Comparison of ENCODE assay signal across 17 cellular contexts in the genomic region with DNA sequence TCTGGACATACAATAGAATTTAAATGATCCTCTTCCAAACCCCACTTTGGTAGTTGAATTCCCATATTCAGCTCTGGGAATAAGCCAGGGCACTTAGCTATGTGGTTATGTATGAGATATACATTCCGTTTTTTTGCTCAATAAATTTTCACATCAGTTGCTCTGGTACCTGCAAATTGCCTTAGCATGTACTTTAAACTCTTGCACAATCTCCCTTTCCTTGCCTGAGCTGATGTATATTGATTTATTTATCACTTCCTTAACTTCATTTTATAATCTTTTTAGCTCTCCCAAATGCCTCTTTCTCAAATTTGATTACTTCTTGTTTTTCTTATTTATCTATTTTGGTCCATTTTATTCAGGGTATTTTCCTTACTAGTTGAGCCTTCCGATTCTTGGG.
DNase-seq lines count a peak whose midpoint lies in the region; ATAC-seq and TF ChIP-seq lines count a peak whose summit lies in the region.
"Had no signal": no experiment of that assay in that cellular context is flagged by ENCODE, and none has a peak within 500 bp of the region (broad histone marks: within the 10 kb centered on the region; RNA-seq: fewer than 3 reads in every experiment).

No MANE protein-coding gene starts in this region.

- peaks cover 2% of the 10 kb centered on the region for H3K9me3 Mint-ChIP-seq in glutamatergic neuron (ENCODE audit: unreplicated experiment)
- no peaks in the 10 kb centered on the region for H3K9me3 Mint-ChIP-seq in CD4-positive, alpha-beta T cell

- H3K27me3 ChIP-seq in CD4-positive, alpha-beta T cell (ENCODE audit: control insufficient read depth, insufficient read depth, low read length): no peaks in the 10 kb centered on the region

- peak; percentile 15 for DNase-seq in NOMO-1 treated with DMSO at 0.1 percent for 48 hours (lab: John Stamatoyannopoulos, UW; ENCODE audit: unreplicated experiment)
- DNase-seq in NOMO-1 (lab: John Stamatoyannopoulos, UW; ENCODE audit: unreplicated experiment in 2 of 2): no peak
- DNase-seq in fibroblast of peridontal ligament (ENCODE audit: extremely low read depth): peak; percentile 46
- peak; percentile 9 for DNase-seq in renal cortical epithelial cell (ENCODE audit: low read depth)
- no peak for DNase-seq in glutamatergic neuron
- DNase-seq in GM19238 (ENCODE audit: insufficient read length, low spot score): no peak
- no peak for DNase-seq in CD4-positive, alpha-beta T cell
- DNase-seq: AML-193; CD4-positive, alpha-beta memory T cell; DMS79 treated with DMSO at 0.1 percent for 48 hours; GF-D8; GM23248; KG1 had no signal

- intact Hi-C loops in CD4-positive, alpha-beta T cell (cut with DNase I, micrococcal nuclease): no loop called here

- POLR2A ChIA-PET in CD4-positive, alpha-beta T cell (lab: Charles Lee): no interaction called here

- TF ChIP-seq CTCF in glutamatergic neuron (IDR thresholded peaks at IDR 0.05; ENCODE audit: partially characterized antibody, unreplicated experiment): no peak
- TF ChIP-seq CTCF in CD4-positive, alpha-beta T cell (IDR thresholded peaks at IDR 0.05): no peak

- peaks cover 4% of the 10 kb centered on the region for H3K4me1 Mint-ChIP-seq in glutamatergic neuron (ENCODE audit: low read depth, unreplicated experiment)
- no peaks in the 10 kb centered on the region for H3K4me1 Mint-ChIP-seq in CD4-positive, alpha-beta T cell (ENCODE audit: low read depth)
- H3K4me1 Mint-ChIP-seq: CD4-positive, alpha-beta memory T cell had no signal

- no peak overlapping the region for H3K4me3 Mint-ChIP-seq in glutamatergic neuron (ENCODE audit: unreplicated experiment)
- no peak overlapping the region for H3K4me3 Mint-ChIP-seq in CD4-positive, alpha-beta T cell
- H3K4me3 Mint-ChIP-seq: CD4-positive, alpha-beta memory T cell had no signal

- CTCF ChIA-PET in CD4-positive, alpha-beta T cell (lab: Charles Lee): interaction anchor here (0.6 kb wide), 1 partner anchor 17 kb away, joined by 3 read pairs; no protein-coding TSS in a partner anchor

- H3K27ac Mint-ChIP-seq in glutamatergic neuron (ENCODE audit: unreplicated experiment): no peak overlapping the region
- no peak overlapping the region for H3K27ac Mint-ChIP-seq in CD4-positive, alpha-beta T cell
- H3K27ac Mint-ChIP-seq: CD4-positive, alpha-beta memory T cell had no signal

- H3K36me3 Mint-ChIP-seq in glutamatergic neuron (ENCODE audit: unreplicated experiment): peaks cover 5% of the 10 kb centered on the region
- no peaks in the 10 kb centered on the region for H3K36me3 Mint-ChIP-seq in CD4-positive, alpha-beta T cell (ENCODE audit: low read depth)
- H3K36me3 Mint-ChIP-seq: CD4-positive, alpha-beta memory T cell had no signal

- no peaks in the 10 kb centered on the region for H3K27me3 Mint-ChIP-seq in glutamatergic neuron (ENCODE audit: unreplicated experiment)
- no peaks in the 10 kb centered on the region for H3K27me3 Mint-ChIP-seq in CD4-positive, alpha-beta T cell

- no peak overlapping the region for H3K27ac ChIP-seq in CD4-positive, alpha-beta T cell (ENCODE audit: low read depth, low read length)
- H3K27ac ChIP-seq: 22Rv1, A549, C4-2B, GM23248 had no signal

- no peaks in the 10 kb centered on the region for H3K9me3 ChIP-seq in CD4-positive, alpha-beta T cell (ENCODE audit: control insufficient read depth, low read length)
- H3K9me3 ChIP-seq: A549, HAP-1 had no signal

- no peak for ATAC-seq in CD4-positive, alpha-beta T cell (ENCODE audit: poor library complexity)
- ATAC-seq: A549 had no signal

Comparison
In these comparisons a context has a peak if more than half of its experiments do, and no peak if none do; other contexts are left out.
1. DNase-seq: peak in NOMO-1 treated with DMSO at 0.1 percent for 48 hours (single experiment), fibroblast of peridontal ligament (single experiment) and renal cortical epithelial cell (single experiment); none in NOMO-1 (0 of 2), glutamatergic neuron (single experiment), GM19238 (single experiment) and CD4-positive, alpha-beta T cell (0 of 10).